In the genomic region with DNA sequence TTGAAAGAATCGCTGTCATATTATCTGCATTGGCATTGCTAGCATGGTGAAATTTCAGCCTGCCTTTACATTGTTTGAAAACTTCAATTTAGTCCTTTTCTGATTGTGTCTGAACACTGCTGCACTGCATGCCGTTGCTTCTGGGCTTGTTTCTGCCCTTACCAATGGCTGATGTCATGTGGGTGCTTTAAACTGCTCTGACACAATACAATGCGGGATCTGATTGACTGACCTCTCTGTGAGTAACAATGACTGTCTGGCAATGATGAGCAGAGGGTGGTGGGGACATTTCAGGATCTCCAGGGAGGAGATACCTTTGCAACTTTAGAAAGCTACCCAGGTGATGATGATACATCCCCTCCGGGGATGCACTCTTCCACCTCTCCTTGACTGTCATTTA, we compare ENCODE assay signal across 21 cellular contexts.
DNase-seq lines count a peak whose midpoint lies in the region; ATAC-seq, FAIRE-seq and TF ChIP-seq lines count a peak whose summit lies in the region.
"Had no signal": no experiment of that assay in that cellular context is flagged by ENCODE, and none has a peak within 500 bp of the region (broad histone marks: within the 10 kb centered on the region; RNA-seq: fewer than 3 reads in every experiment).

No MANE protein-coding gene starts in this region.

- H3K79me1 ChIP-seq in H1 (ENCODE audit: low read depth, low read length) = no peaks in the 10 kb centered on the region

- no peak overlapping the region for H2BK120ac ChIP-seq in H1 (replicated peaks; ENCODE audit: low read depth, low read length)

- no peak overlapping the region for H3K23ac ChIP-seq in H1 (ENCODE audit: insufficient read length)

- peaks cover 16% of the 10 kb centered on the region for H3K4me1 ChIP-seq in HUES48 (ENCODE audit: control insufficient read depth, insufficient read depth, low read length)
- peaks cover 4 to 10% (median 9%) of the 10 kb centered on the region in 4 experiments for H3K4me1 ChIP-seq in H1 (replicated peaks in 1 of 4; ENCODE audit: control insufficient read depth in 3 of 4, insufficient read depth in 4 of 4, low read length in 3 of 4)
- H3K4me1 ChIP-seq in Peyer's patch = no peaks in the 10 kb centered on the region
- H3K4me1 ChIP-seq: A549, BLaER1 had no signal

- H3K27ac Mint-ChIP-seq in neural crest cell (ENCODE audit: unreplicated experiment) = peak overlapping the region; percentile 72
- H3K27ac Mint-ChIP-seq: CD8-positive, alpha-beta T cell had no signal

- no peaks in the 10 kb centered on the region for H3K23me2 ChIP-seq in H1 (ENCODE audit: low read depth, low read length)

- no peak overlapping the region for H2AK5ac ChIP-seq in H1 (ENCODE audit: low read depth, low read length)

- H3K9me3 Mint-ChIP-seq in neural crest cell = no peaks in the 10 kb centered on the region
- H3K9me3 Mint-ChIP-seq: CD8-positive, alpha-beta T cell had no signal

- no peak for TF ChIP-seq RAD21 in H1 (IDR thresholded peaks at IDR 0.05 in 1 of 2, conservative IDR thresholded peaks at IDR 0.05 in 1 of 2; ENCODE audit: low read depth in 2 of 2, low read length in 2 of 2)

- no peak overlapping the region for H3K9ac ChIP-seq in HUES48 (ENCODE audit: low read depth, low read length)
- H3K9ac ChIP-seq in H1 (replicated peaks in 1 of 4; ENCODE audit: extremely low read depth in 1 of 4, low read depth in 3 of 4, low read length in 3 of 4) = no peak overlapping the region
- H3K9ac ChIP-seq: BLaER1 had no signal

- TF ChIP-seq CTCF in H1 (IDR thresholded peaks at IDR 0.05; ENCODE audit: control extremely low read depth in 1 of 3, insufficient read depth in 1 of 3, low read depth in 1 of 3, low read length in 3 of 3) = no peak
- TF ChIP-seq CTCF in neural crest cell (conservative IDR thresholded peaks at IDR 0.05) = no peak
- TF ChIP-seq CTCF in Peyer's patch (IDR thresholded peaks at IDR 0.05) = no peak
- no peak for TF ChIP-seq CTCF in omental fat pad (IDR thresholded peaks at IDR 0.05)

- H2BK20ac ChIP-seq in H1 (ENCODE audit: low read length) = no peak overlapping the region

- H3K36me3 ChIP-seq in HUES48 (ENCODE audit: control insufficient read depth, insufficient read depth, low read length) = no peaks in the 10 kb centered on the region
- no peaks in the 10 kb centered on the region for H3K36me3 ChIP-seq in H1 (ENCODE audit: control insufficient read depth in 2 of 4, insufficient read depth in 4 of 4, low read length in 3 of 4)
- peaks cover 0 to 14% (median 0%) of the 10 kb centered on the region in 3 donors for H3K36me3 ChIP-seq in Peyer's patch
- H3K36me3 ChIP-seq: BLaER1 had no signal

- H3K14ac ChIP-seq in H1 (ENCODE audit: insufficient read length) = no peak overlapping the region

- H3K4me1 Mint-ChIP-seq in neural crest cell = peaks cover 34% of the 10 kb centered on the region

- H3K4ac ChIP-seq in H1 (replicated peaks; ENCODE audit: insufficient read length, low read depth, low read length) = no peak overlapping the region

- H4K8ac ChIP-seq in H1 (ENCODE audit: extremely low read depth, insufficient read depth, low read length) = no peak overlapping the region

- H2AFZ ChIP-seq in H1 (ENCODE audit: low read length) = no peak overlapping the region

- no peak overlapping the region for H3K4me3 Mint-ChIP-seq in neural crest cell
- H3K4me3 Mint-ChIP-seq: CD8-positive, alpha-beta T cell had no signal

- no peak overlapping the region for H3K18ac ChIP-seq in H1 (ENCODE audit: extremely low read depth, low read length)

- no peak for TF ChIP-seq EP300 in H1 (IDR thresholded peaks at IDR 0.05; ENCODE audit: borderline replicate concordance in 1 of 2, low read depth in 2 of 2, low read length in 2 of 2)

- no peak overlapping the region for H2BK5ac ChIP-seq in H1 (ENCODE audit: low read depth, low read length)

- no peak overlapping the region for H3K56ac ChIP-seq in H1 (replicated peaks; ENCODE audit: insufficient read length, low read depth, low read length)

- no peak overlapping the region for H4K91ac ChIP-seq in H1 (replicated peaks; ENCODE audit: insufficient read length, low read length)

- POLR2A ChIA-PET in H1 (lab: Charles Lee; ENCODE audit: partially characterized antibody) = no interaction called here

- 0 out of 2 replicates have a peak overlapping the region, but pooled peaks have one; percentile 18 for H2BK12ac ChIP-seq in H1 (ENCODE audit: low read depth, low read length)

- H3K79me2 ChIP-seq in H1 (ENCODE audit: control insufficient read depth in 1 of 2, insufficient read depth in 2 of 2, low read length in 2 of 2) = no peaks in the 10 kb centered on the region

- H3K36me3 Mint-ChIP-seq in neural crest cell (ENCODE audit: low read depth) = no peaks in the 10 kb centered on the region
- H3K36me3 Mint-ChIP-seq: CD8-positive, alpha-beta T cell had no signal

- H3K4me3 ChIP-seq in HUES48 (ENCODE audit: low read depth, low read length) = no peak overlapping the region
- H3K4me3 ChIP-seq in H1 (ENCODE audit: extremely low read depth in 1 of 4, insufficient read depth in 2 of 4, low read depth in 3 of 4, low read length in 4 of 4) = no peak overlapping the region
- no peak overlapping the region for H3K4me3 ChIP-seq in Peyer's patch
- H3K4me3 ChIP-seq: A549, BLaER1 had no signal

- 0 out of 4 replicates have a peak overlapping the region, but pooled peaks have one; percentile 10 to 28 for H3K4me2 ChIP-seq in H1 (ENCODE audit: insufficient read depth in 1 of 2, low read depth in 2 of 2, low read length in 2 of 2)
- H3K4me2 ChIP-seq: A549, BLaER1 had no signal

- H4K20me1 ChIP-seq in H1 (replicated peaks in 1 of 2; ENCODE audit: control insufficient read depth in 1 of 2, insufficient read depth in 2 of 2, low read length in 2 of 2) = no peaks in the 10 kb centered on the region
- H4K20me1 ChIP-seq: BLaER1 had no signal

- H4K5ac ChIP-seq in H1 (ENCODE audit: insufficient read length, low read depth, low read length) = no peak overlapping the region

- TF ChIP-seq POLR2A in H1 (IDR thresholded peaks at IDR 0.05; ENCODE audit: control extremely low read depth in 1 of 2, low read depth in 2 of 2, low read length in 2 of 2) (no peak), Peyer's patch (IDR thresholded peaks at IDR 0.05) (no peak)

- H3K27me3 ChIP-seq in HUES48 (ENCODE audit: control insufficient read depth, insufficient read depth, low read length) (no peaks in the 10 kb centered on the region), H1 (replicated peaks in 1 of 4; ENCODE audit: control insufficient read depth in 3 of 4, extremely low read depth in 1 of 4, insufficient read depth in 3 of 4, low read length in 3 of 4) (no peaks in the 10 kb centered on the region), Peyer's patch (no peaks in the 10 kb centered on the region)
- H3K27me3 ChIP-seq: BLaER1 had no signal

- no peak for FAIRE-seq in H1 (lab: Jason Lieb, UNC)
- FAIRE-seq: A549, GM12891, GM18507 had no signal

- 84% methylated on average over 4 of the region's 4 CpGs; no CpG with 5 or more reads in 1 of the 2 experiments for WGBS in H1 (ENCODE audit: extremely low coverage in 1 of 2, insufficient coverage in 1 of 2, insufficient read length in 1 of 2, insufficient replicate concordance in 2 of 2, low coverage in 1 of 2, low lambda C conversion rate in 2 of 2, missing lambda C conversion rate in 1 of 2), 2 experiments

- no peak for ATAC-seq in omental fat pad (ENCODE audit: low FRiP score)
- ATAC-seq: A549; CD8-positive, alpha-beta T cell had no signal

- H3K9me3 ChIP-seq in HUES48 (ENCODE audit: control insufficient read depth, insufficient read depth, low read length) (no peaks in the 10 kb centered on the region), H1 (ENCODE audit: insufficient read depth in 2 of 2, low read depth in 1 of 2, low read length in 1 of 2) (no peaks in the 10 kb centered on the region), Peyer's patch (no peaks in the 10 kb centered on the region)
- H3K9me3 ChIP-seq: A549, BLaER1 had no signal

- CTCF ChIA-PET in H1 (lab: Charles Lee; ENCODE audit: partially characterized antibody) = interaction anchor here (0.8 to 1.7 kb wide), 3 partner anchors 16 to 582 kb away, joined by 3 to 4 read pairs (median 3); a partner anchor contains a TSS

- DNase-seq in H1 (ENCODE audit: low read depth in 1 of 2, low spot score in 2 of 2) (no peak), neural crest cell (ENCODE audit: low read depth, low spot score) (no peak), substantia nigra (lab: John Stamatoyannopoulos, UW) (peak in 16 of 49 donors; percentile 11 to 62 (median 43)), NCI-H146 treated with DMSO at 0.1 percent for 48 hours (lab: John Stamatoyannopoulos, UW; ENCODE audit: unreplicated experiment) (no peak), Peyer's patch (no peak), omental fat pad (ENCODE audit: low spot score) (no peak)
- DNase-seq: Calu3; CD8-positive, alpha-beta T cell; KBM-7; MV-4-11; NCI-H187; NCI-H2227 treated with DMSO at 0.1 percent for 48 hours; NCI-H510A treated with DMSO at 0.1 percent for 48 hours; NCI-H82; RPMI8226; SIG-M5 had no signal

- H3K27me3 Mint-ChIP-seq in neural crest cell (ENCODE audit: low read depth) = no peaks in the 10 kb centered on the region

- H2BK15ac ChIP-seq in H1 (ENCODE audit: low read length) = no peak overlapping the region

- H3K27ac ChIP-seq in HUES48 (ENCODE audit: low read depth, low read length) (peak overlapping the region; percentile 64), H1 (ENCODE audit: low read depth, low read length) (no peak overlapping the region), substantia nigra (ENCODE audit: low read depth, low read length, poor library complexity, severe bottlenecking) (peak overlapping the region; percentile 88), Peyer's patch (no peak overlapping the region)
- H3K27ac ChIP-seq: A549, BLaER1 had no signal

TF ChIP-seq in H1, 55 proteins besides CTCF, POLR2A, EP300 and RAD21:
- TF ChIP-seq ZNF274 (IDR thresholded peaks at IDR 0.05; ENCODE audit: borderline replicate concordance, extremely low read depth, low read length) (no peak), NRF1 (IDR thresholded peaks at IDR 0.05; ENCODE audit: low read depth, low read length) (no peak), CTBP2 (IDR thresholded peaks at IDR 0.05; ENCODE audit: borderline replicate concordance, insufficient read depth, insufficient read length, low read length) (no peak)

Comparison
In these comparisons a context has a peak if more than half of its experiments do, and no peak if none do; other contexts are left out.
1. H3K27ac ChIP-seq: peak in HUES48 (single experiment) and substantia nigra (single experiment); none in H1 (single experiment) and Peyer's patch (0 of 4).